In genomic region chr15:61830536-61831330, GRCh38 we compare ENCODE assay signal across 18 cellular contexts.
"Had no signal": no experiment of that assay in that cellular context is flagged by ENCODE, and none has a peak within 500 bp of the region (broad histone marks: within the 10 kb centered on the region; RNA-seq: fewer than 3 reads in every experiment).

No MANE protein-coding gene starts in this region.

- H3K4me1 Mint-ChIP-seq: endodermal cell had no signal

- ATAC-seq: activated T-cell treated with anti-CD3 and anti-CD28 coated beads, Interleukin-2, amount 50 U/mL, for 4 hours; left colon; mucosa of descending colon; naive thymus-derived CD8-positive, alpha-beta T cell; sciatic nerve had no signal

- H3K9me3 ChIP-seq: mucosa of descending colon had no signal

- H3K9me3 Mint-ChIP-seq: activated naive CD8-positive, alpha-beta T cell treated with anti-CD3 and anti-CD28 coated beads for 36 hours; activated T-cell treated with anti-CD3 and anti-CD28 coated beads, Interleukin-2, amount 50 U/mL, for 4 hours; dendritic cell treated with granulocyte-macrophage colony-stimulating factor and Interleukin-4, amounts not matched to agents 40 ng/mL and 50 ng/mL, for 4 days; endodermal cell; naive thymus-derived CD8-positive, alpha-beta T cell had no signal

- H3K4me3 Mint-ChIP-seq: activated naive CD8-positive, alpha-beta T cell treated with anti-CD3 and anti-CD28 coated beads for 36 hours; activated T-cell treated with anti-CD3 and anti-CD28 coated beads, Interleukin-2, amount 50 U/mL, for 4 hours; dendritic cell treated with granulocyte-macrophage colony-stimulating factor and Interleukin-4, amounts not matched to agents 40 ng/mL and 50 ng/mL, for 4 days; endodermal cell; naive thymus-derived CD8-positive, alpha-beta T cell had no signal

- H3K36me3 Mint-ChIP-seq: activated naive CD8-positive, alpha-beta T cell treated with anti-CD3 and anti-CD28 coated beads for 36 hours; naive thymus-derived CD8-positive, alpha-beta T cell had no signal

- H3K27ac Mint-ChIP-seq: activated naive CD8-positive, alpha-beta T cell treated with anti-CD3 and anti-CD28 coated beads for 36 hours; dendritic cell treated with granulocyte-macrophage colony-stimulating factor and Interleukin-4, amounts not matched to agents 40 ng/mL and 50 ng/mL, for 4 days; endodermal cell had no signal

- DNase-seq: activated CD4-positive, alpha-beta T cell treated with anti-CD3 and anti-CD28 coated beads, Interleukin-2, amount 50 U/mL, for 4 hours; activated CD4-positive, CD25-positive, alpha-beta regulatory T cell; activated gamma-delta T cell; activated naive CD8-positive, alpha-beta T cell treated with anti-CD3 and anti-CD28 coated beads for 36 hours; activated T-cell treated with anti-CD3 and anti-CD28 coated beads, Interleukin-2, amount 50 U/mL, for 4 hours; cerebellar nuclear complex; endodermal cell; left colon; mucosa of descending colon; naive thymus-derived CD8-positive, alpha-beta T cell; occipital lobe; stimulated activated CD4-positive, alpha-beta T cell treated with anti-CD3 and anti-CD28 coated beads, Interleukin-12 subunit alpha, Interleukin-12 subunit beta, amount 100 ng/mL, for 4 hours; stimulated activated naive CD4-positive, alpha-beta T cell treated with Interleukin-2 at 50 U/mL for 16 hours; T-helper 2 cell; trophoblast cell had no signal

- H3K4me3 ChIP-seq: lung, mucosa of descending colon had no signal
